In the genomic region with DNA sequence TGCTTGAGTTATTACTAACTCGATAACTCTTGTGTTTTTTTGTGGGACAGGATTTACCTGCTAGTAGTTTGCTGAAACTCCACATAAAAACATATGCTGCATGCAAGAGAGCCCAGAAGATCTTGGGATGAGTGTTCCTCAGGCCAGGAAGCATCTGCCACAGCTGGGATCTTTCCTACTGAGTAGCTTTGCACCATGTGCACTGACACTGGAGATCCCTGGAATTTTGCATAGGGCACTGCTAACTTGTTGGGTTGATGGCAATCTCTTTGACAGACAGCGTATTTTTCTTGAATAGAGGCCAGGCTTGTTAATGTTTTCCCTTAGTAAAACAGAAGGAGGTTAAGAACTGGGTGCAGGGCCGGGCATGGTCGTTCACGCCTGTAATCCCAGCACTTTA, we compare ENCODE assay signal across 23 cellular contexts. TPM values are rescaled to one million over a fixed set of nuclear protein-coding genes. Genes with fewer than 3 reads are reported as not detected.
DNase-seq lines count a peak whose midpoint lies in the region; ATAC-seq, FAIRE-seq and TF ChIP-seq lines count a peak whose summit lies in the region.
"Had no signal": no experiment of that assay in that cellular context is flagged by ENCODE, and none has a peak within 500 bp of the region (broad histone marks: within the 10 kb centered on the region; RNA-seq: fewer than 3 reads in every experiment).

No MANE protein-coding gene starts in this region.

- no peaks in the 10 kb centered on the region for H4K20me1 ChIP-seq in IMR-90 (ENCODE audit: insufficient read depth, low read length)
- H4K20me1 ChIP-seq in astrocyte (ENCODE audit: insufficient read depth, low read length), result no peaks in the 10 kb centered on the region

- no peak overlapping the region for H3K9ac ChIP-seq in IMR-90 (ENCODE audit: low read depth, low read length)
- H3K9ac ChIP-seq in astrocyte (ENCODE audit: low read length), result no peak overlapping the region

- ATAC-seq in IMR-90 (ENCODE audit: low read depth), result no peak
- peak; percentile 71 for ATAC-seq in left lobe of liver
- ATAC-seq in naive thymus-derived CD4-positive, alpha-beta T cell, result no peak
- ATAC-seq: HCT116 had no signal

- no TSS peak for BruUV-seq in IMR-90 (replicated peaks; lab: Mats Ljungman, UMichigan)

- H2AFZ ChIP-seq in IMR-90 (replicated peaks; ENCODE audit: low read length, poor library complexity), result peak overlapping the region; percentile 73
- H2AFZ ChIP-seq in astrocyte (ENCODE audit: low read depth, low read length), result no peak overlapping the region

- no peak overlapping the region for H2AK9ac ChIP-seq in IMR-90 (replicated peaks; ENCODE audit: low read depth, low read length, poor library complexity)

- no peaks in the 10 kb centered on the region for H3K79me2 ChIP-seq in astrocyte (ENCODE audit: insufficient read depth, low read length)

- H3K27ac Mint-ChIP-seq in astrocyte (ENCODE audit: unreplicated experiment), result no peak overlapping the region
- no peak overlapping the region for H3K27ac Mint-ChIP-seq in naive thymus-derived CD4-positive, alpha-beta T cell
- H3K27ac Mint-ChIP-seq: CD4-positive, alpha-beta T cell; HFFc6; IgD-negative memory B cell had no signal

- CTCF ChIA-PET in IMR-90 (lab: Yijun Ruan, JAX), result interaction anchor here (0.8 kb wide), 1 partner anchor 11 kb away, joined by 3 read pairs; no protein-coding TSS in a partner anchor
- CTCF ChIA-PET in naive thymus-derived CD4-positive, alpha-beta T cell (lab: Charles Lee), result no interaction called here

- no peak for TF ChIP-seq CTCF in IMR-90 (conservative IDR thresholded peaks at IDR 0.05; ENCODE audit: low read depth, low read length)
- no peak for TF ChIP-seq CTCF in astrocyte (IDR thresholded peaks at IDR 0.05; ENCODE audit: insufficient read depth, low read depth, low read length)

- H3K27ac ChIP-seq in IMR-90 (ENCODE audit: insufficient read depth, low read length) (no peak overlapping the region), astrocyte (ENCODE audit: low read depth, low read length) (no peak overlapping the region)
- no peak overlapping the region for H3K27ac ChIP-seq in naive thymus-derived CD4-positive, alpha-beta T cell (ENCODE audit: low read depth, low read length)
- H3K27ac ChIP-seq: C4-2B, HL-60 had no signal

- no peak overlapping the region for H3K14ac ChIP-seq in IMR-90 (replicated peaks; ENCODE audit: low read depth, low read length)

- TF ChIP-seq RAD21 in IMR-90 (IDR thresholded peaks at IDR 0.05; ENCODE audit: low read length), result no peak

- no peak overlapping the region for H3K4me3 ChIP-seq in IMR-90 (ENCODE audit: insufficient read depth, low read depth, low read length)
- no peak overlapping the region for H3K4me3 ChIP-seq in astrocyte (ENCODE audit: insufficient read depth, low read depth, low read length)
- no peak overlapping the region for H3K4me3 ChIP-seq in naive thymus-derived CD4-positive, alpha-beta T cell (ENCODE audit: low read length)

- H2BK15ac ChIP-seq in IMR-90 (ENCODE audit: low read depth, low read length), result no peak overlapping the region

- H3K27me3 ChIP-seq in IMR-90 (ENCODE audit: control insufficient read depth, insufficient read depth, low read length), result no peaks in the 10 kb centered on the region
- no peaks in the 10 kb centered on the region for H3K27me3 ChIP-seq in astrocyte (ENCODE audit: insufficient read depth, low read length)
- H3K27me3 ChIP-seq in naive thymus-derived CD4-positive, alpha-beta T cell (ENCODE audit: control insufficient read depth in 2 of 2, insufficient read depth in 2 of 2, low read length in 2 of 2), result no peaks in the 10 kb centered on the region

- H2BK120ac ChIP-seq in IMR-90 (ENCODE audit: low read depth, low read length), result 0 out of 2 replicates have a peak overlapping the region, but pooled peaks have one; percentile 0

- H2AK5ac ChIP-seq in IMR-90 (ENCODE audit: low read depth, low read length), result no peak overlapping the region

- H3K4me1 Mint-ChIP-seq in astrocyte (ENCODE audit: low read depth, unreplicated experiment), result peaks cover 3% of the 10 kb centered on the region
- no peaks in the 10 kb centered on the region for H3K4me1 Mint-ChIP-seq in naive thymus-derived CD4-positive, alpha-beta T cell

- H4K5ac ChIP-seq in IMR-90 (ENCODE audit: low read depth, low read length), result no peak overlapping the region

- H3K36me3 Mint-ChIP-seq in astrocyte (ENCODE audit: low read depth, unreplicated experiment), result no peaks in the 10 kb centered on the region
- H3K36me3 Mint-ChIP-seq in naive thymus-derived CD4-positive, alpha-beta T cell, result no peaks in the 10 kb centered on the region

- H3K27me3 Mint-ChIP-seq in astrocyte (ENCODE audit: low read depth, unreplicated experiment), result no peaks in the 10 kb centered on the region
- peaks cover 0 to 19% (median 3%) of the 10 kb centered on the region in 5 donors for H3K27me3 Mint-ChIP-seq in naive thymus-derived CD4-positive, alpha-beta T cell

- no peak overlapping the region for H3K23ac ChIP-seq in IMR-90 (ENCODE audit: low read depth, low read length)

- H3K18ac ChIP-seq in IMR-90 (ENCODE audit: low read depth, low read length), result no peak overlapping the region

- H3K79me1 ChIP-seq in IMR-90 (ENCODE audit: low read depth in 1 of 2, low read length in 2 of 2), result no peaks in the 10 kb centered on the region

- WGBS in IMR-90 (ENCODE audit: extremely low coverage in 2 of 2, insufficient read length in 1 of 2), 2 experiments, result 40% methylated on average over 1 of the region's 5 CpGs; no CpG with 5 or more reads in 1 of the 2 experiments

- H2BK5ac ChIP-seq in IMR-90 (ENCODE audit: low read depth, low read length, poor library complexity, severe bottlenecking), result no peak overlapping the region

- no peak for FAIRE-seq in astrocyte (lab: Jason Lieb, UNC)
- FAIRE-seq: A204.1 had no signal

- POLR2A ChIA-PET in IMR-90 (lab: Charles Lee; ENCODE audit: unreplicated experiment), result interaction anchor here (1.1 kb wide), 1 partner anchor 16 kb away, joined by 3 read pairs; no protein-coding TSS in a partner anchor
- POLR2A ChIA-PET in naive thymus-derived CD4-positive, alpha-beta T cell (lab: Charles Lee), result no interaction called here

- no peak for TF ChIP-seq POLR2A in IMR-90 (IDR thresholded peaks at IDR 0.05; ENCODE audit: low read depth, low read length)

- H3K9me1 ChIP-seq in IMR-90 (ENCODE audit: insufficient read depth, low read length), result no peaks in the 10 kb centered on the region

- no peak overlapping the region for H4K91ac ChIP-seq in IMR-90 (ENCODE audit: insufficient read depth, low read depth, low read length)

- H3K9me3 ChIP-seq in IMR-90 (ENCODE audit: control insufficient read depth, insufficient read depth, low read length) (no peaks in the 10 kb centered on the region), astrocyte (ENCODE audit: insufficient read depth, low read depth, low read length) (no peaks in the 10 kb centered on the region)
- no peaks in the 10 kb centered on the region for H3K9me3 ChIP-seq in naive thymus-derived CD4-positive, alpha-beta T cell (ENCODE audit: control insufficient read depth in 2 of 3, low read length in 3 of 3)
- H3K9me3 ChIP-seq: Caco-2 had no signal

- DNase-seq in Caki2 (ENCODE audit: low read depth) (peak; percentile 70), IMR-90 (no peak), astrocyte (ENCODE audit: low read depth) (peak; percentile 3), left lobe of liver (ENCODE audit: low spot score) (no peak), germinal center (ENCODE audit: low spot score) (no peak)
- DNase-seq in naive thymus-derived CD4-positive, alpha-beta T cell, result no peak
- DNase-seq: AML-193; Caco-2; CD4-positive, alpha-beta T cell; DMS153; DMS79; GF-D8; GOT3; H7; HFFc6 had no signal

- H3K4me3 Mint-ChIP-seq in astrocyte (ENCODE audit: unreplicated experiment), result no peak overlapping the region
- no peak overlapping the region for H3K4me3 Mint-ChIP-seq in naive thymus-derived CD4-positive, alpha-beta T cell
- H3K4me3 Mint-ChIP-seq: CD4-positive, alpha-beta T cell; HFFc6; IgD-negative memory B cell had no signal

- H3K4me1 ChIP-seq in IMR-90 (ENCODE audit: control insufficient read depth, insufficient read depth, low read length), result no peaks in the 10 kb centered on the region; the same call in 1 of the 2 replicates
- H3K4me1 ChIP-seq in astrocyte (ENCODE audit: insufficient read depth, low read length), result no peaks in the 10 kb centered on the region
- no peaks in the 10 kb centered on the region for H3K4me1 ChIP-seq in naive thymus-derived CD4-positive, alpha-beta T cell (ENCODE audit: control insufficient read depth in 2 of 2, insufficient read depth in 2 of 2, low read length in 2 of 2)
- H3K4me1 ChIP-seq: Caco-2 had no signal

- no peak overlapping the region for H3K56ac ChIP-seq in IMR-90 (ENCODE audit: extremely low read depth, insufficient read depth, low read length)

- H3K9me3 Mint-ChIP-seq in astrocyte (ENCODE audit: unreplicated experiment), result no peaks in the 10 kb centered on the region
- peaks cover 0 to 4% (median 2%) of the 10 kb centered on the region in 11 donors for H3K9me3 Mint-ChIP-seq in naive thymus-derived CD4-positive, alpha-beta T cell
- H3K9me3 Mint-ChIP-seq: CD4-positive, alpha-beta T cell; HFFc6; IgD-negative memory B cell had no signal

- intact Hi-C loops in IMR-90 (cut with micrococcal nuclease), result no loop called here
- intact Hi-C loops in naive thymus-derived CD4-positive, alpha-beta T cell (cut with micrococcal nuclease), result no loop called here

- H3K36me3 ChIP-seq in IMR-90 (ENCODE audit: control insufficient read depth, insufficient read depth, low read length), result no peaks in the 10 kb centered on the region
- H3K36me3 ChIP-seq in astrocyte (ENCODE audit: insufficient read depth, low read length), result no peaks in the 10 kb centered on the region
- no peaks in the 10 kb centered on the region for H3K36me3 ChIP-seq in naive thymus-derived CD4-positive, alpha-beta T cell (ENCODE audit: control insufficient read depth in 2 of 3, insufficient read depth in 3 of 3, low read length in 3 of 3)

- H3K4me2 ChIP-seq in IMR-90 (ENCODE audit: low read depth, low read length) (no peak overlapping the region), astrocyte (ENCODE audit: low read length) (no peak overlapping the region)

- dilution Hi-C loops in IMR-90 (cut with HindIII; ENCODE audit: low sequenced_read_pairs, unreplicated experiment), result no loop called here

- no peak overlapping the region for H3K4ac ChIP-seq in IMR-90 (ENCODE audit: low read depth, low read length)

- in situ Hi-C loops in Caki2 (cut with HindIII; ENCODE audit: low pct_unique_long_range_greater_than_20kb, low sequenced_read_pairs), result no loop called here
- in situ Hi-C loops in IMR-90 (cut with MboI; ENCODE audit: low sequenced_read_pairs), result no loop called here

- no peak overlapping the region for H4K8ac ChIP-seq in IMR-90 (ENCODE audit: low read depth in 2 of 2, low read length in 2 of 2)

- H2BK20ac ChIP-seq in IMR-90 (ENCODE audit: low read depth, low read length), result no peak overlapping the region

RNA-seq across cellular contexts. Expression of gene SERPINB11, which starts 0.8 kb away (rescaled TPM):
- not detected in 2 replicates for total RNA-seq in Caki2 (2014; rRNA removed; shearing (Covaris generic); ENCODE audit: low replicate concordance)
- 0.18 TPM in 1 of 2 replicates, not detected in the other for total RNA-seq in IMR-90 (2012; rRNA removed)
- 0.12 TPM in 1 of 2 replicates, not detected in the other for polyA plus RNA-seq in IMR-90 (2012; rRNA removed)
- not detected in 2 replicates for polyA plus RNA-seq in IMR-90 (2012; cell fraction: cytosol; rRNA removed)
- 0.05 TPM in 2 replicates for polyA plus RNA-seq in IMR-90 (2012; cell fraction: nucleus; rRNA removed; ENCODE audit: low replicate concordance)
- total RNA-seq in astrocyte, result not detected in 2 replicates
- not detected for total RNA-seq in left lobe of liver
- not detected for total RNA-seq in naive thymus-derived CD4-positive, alpha-beta T cell
- not detected for polyA plus RNA-seq in naive thymus-derived CD4-positive, alpha-beta T cell
- total RNA-seq: Caco-2; CD4-positive, alpha-beta T cell; Daoy; H7; HFFc6; HT1080 had no signal
- polyA plus RNA-seq: BJ, IgD-negative memory B cell had no signal

RNA-seq across cellular contexts. Expression of gene SERPINB3, which starts 40.3 kb away (rescaled TPM):
- not detected in 2 replicates for total RNA-seq in Caki2 (2014; rRNA removed; shearing (Covaris generic); ENCODE audit: low replicate concordance)
- total RNA-seq in IMR-90 (2012; rRNA removed) (not detected in 2 replicates), astrocyte (not detected in 2 replicates), left lobe of liver (not detected)
- polyA plus RNA-seq in IMR-90 (2012; rRNA removed), result not detected in 2 replicates
- polyA plus RNA-seq in IMR-90 (2012; cell fraction: cytosol; rRNA removed), result not detected in 2 replicates
- not detected in 2 replicates for polyA plus RNA-seq in IMR-90 (2012; cell fraction: nucleus; rRNA removed; ENCODE audit: low replicate concordance)
- total RNA-seq in naive thymus-derived CD4-positive, alpha-beta T cell, result not detected
- polyA plus RNA-seq in naive thymus-derived CD4-positive, alpha-beta T cell, result not detected
- total RNA-seq: Caco-2; CD4-positive, alpha-beta T cell; Daoy; H7; HFFc6; HT1080 had no signal
- polyA plus RNA-seq: BJ, IgD-negative memory B cell had no signal

RNA-seq across cellular contexts. Expression of gene SERPINB4, which starts 57.9 kb away (rescaled TPM):
- total RNA-seq in Caki2 (2014; rRNA removed; shearing (Covaris generic); ENCODE audit: low replicate concordance), result not detected in 2 replicates
- not detected in 2 replicates for total RNA-seq in IMR-90 (2012; rRNA removed)
- polyA plus RNA-seq in IMR-90 (2012; rRNA removed), result not detected in 2 replicates
- not detected in 2 replicates for polyA plus RNA-seq in IMR-90 (2012; cell fraction: cytosol; rRNA removed)
- not detected in 2 replicates for polyA plus RNA-seq in IMR-90 (2012; cell fraction: nucleus; rRNA removed; ENCODE audit: low replicate concordance)
- not detected in 2 replicates for total RNA-seq in astrocyte
- total RNA-seq in left lobe of liver, result not detected
- total RNA-seq in naive thymus-derived CD4-positive, alpha-beta T cell, result not detected
- polyA plus RNA-seq in naive thymus-derived CD4-positive, alpha-beta T cell, result not detected
- total RNA-seq: Caco-2; CD4-positive, alpha-beta T cell; Daoy; H7; HFFc6; HT1080 had no signal
- polyA plus RNA-seq: IgD-negative memory B cell had no signal

Comparison
In these comparisons a context has a peak if more than half of its experiments do, and no peak if none do; other contexts are left out.
1. DNase-seq: peak in Caki2 (single experiment) and astrocyte (single experiment); none in IMR-90 (single experiment), left lobe of liver (single experiment), naive thymus-derived CD4-positive, alpha-beta T cell (0 of 9) and germinal center (single experiment).